Comparison of ENCODE assay signal across 13 cellular contexts in the genomic region with DNA sequence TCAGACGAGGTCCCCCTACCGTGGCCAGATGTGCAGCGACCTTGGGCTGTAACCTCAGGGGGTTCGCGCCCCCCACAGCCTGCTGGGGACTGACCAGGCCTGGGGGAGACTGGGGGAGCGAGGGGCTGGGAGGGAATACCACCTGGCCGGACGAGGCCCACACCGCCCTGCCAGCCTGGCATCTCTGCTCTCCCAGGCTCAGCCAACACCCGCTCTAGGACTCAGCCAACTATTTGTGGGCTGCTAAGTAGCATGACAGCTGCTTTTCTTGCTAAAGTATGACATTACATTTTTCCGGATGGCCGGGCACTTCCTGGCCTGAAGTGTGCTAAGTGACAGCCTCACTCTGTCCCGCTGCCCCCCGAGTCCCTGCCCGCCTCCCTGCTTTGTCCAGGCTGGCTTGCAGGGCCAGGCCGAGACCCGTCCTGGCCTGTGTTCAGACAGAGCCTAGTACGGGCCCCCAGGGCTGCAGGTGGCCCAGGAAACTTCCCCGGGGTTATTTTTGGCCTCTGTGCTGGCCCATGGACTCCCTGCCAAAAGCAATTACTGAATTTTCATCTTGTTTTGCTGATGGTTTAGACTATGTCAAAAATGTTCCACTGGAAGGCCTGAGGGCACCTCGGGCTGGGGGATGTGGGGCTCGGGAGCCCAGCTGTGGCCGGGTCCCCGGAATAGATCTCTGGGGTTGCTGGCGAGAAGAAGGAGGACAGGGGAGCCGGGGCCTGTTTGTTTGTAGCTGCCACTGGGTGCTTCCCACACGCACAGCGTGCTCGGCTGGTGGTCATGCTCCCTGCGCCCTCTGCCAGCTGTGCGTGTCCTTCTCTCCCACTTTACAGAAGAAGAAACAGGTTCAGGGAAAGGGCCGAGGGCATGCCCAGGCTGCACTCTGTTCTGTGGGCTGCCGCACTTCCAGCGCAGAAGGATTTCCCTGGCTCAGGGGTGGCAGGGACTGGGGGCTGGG. TPM values are rescaled to one million over a fixed set of nuclear protein-coding genes. Genes with fewer than 3 reads are reported as not detected.
DNase-seq lines count a peak whose midpoint lies in the region; ATAC-seq and TF ChIP-seq lines count a peak whose summit lies in the region.
"Had no signal": no experiment of that assay in that cellular context is flagged by ENCODE, and none has a peak within 500 bp of the region (broad histone marks: within the 10 kb centered on the region; RNA-seq: fewer than 3 reads in every experiment).

No MANE protein-coding gene starts in this region.

- no peak overlapping the region for H2AFZ ChIP-seq in trophoblast cell (ENCODE audit: insufficient read depth, low read length, poor library complexity)

- TF ChIP-seq POLR2A in gastroesophageal sphincter (IDR thresholded peaks at IDR 0.05), result no peak

- no peak overlapping the region for H3K4ac ChIP-seq in trophoblast cell (ENCODE audit: low read depth, low read length)

- no peak overlapping the region for H2AK5ac ChIP-seq in trophoblast cell (ENCODE audit: low read length)

- 17 to 56% methylated on average over 2 of the region's 33 CpGs for WGBS in gastroesophageal sphincter (ENCODE audit: low coverage in 1 of 2), 2 donors
- WGBS in trophoblast cell (ENCODE audit: extremely low coverage, insufficient coverage, insufficient read length), result no CpG with 5 or more reads among the region's 33 CpGs

- no peak for TF ChIP-seq EP300 in gastroesophageal sphincter (IDR thresholded peaks at IDR 0.05)

- H3K4me1 ChIP-seq in gastroesophageal sphincter, result peaks cover 0 to 20% (median 8%) of the 10 kb centered on the region in 3 donors
- peaks cover 0 to 3% of the 10 kb centered on the region in 2 experiments for H3K4me1 ChIP-seq in trophoblast cell (ENCODE audit: control insufficient read depth in 1 of 2, insufficient read depth in 2 of 2, low read length in 2 of 2)

- H3K9me3 ChIP-seq in gastroesophageal sphincter (no peaks in the 10 kb centered on the region), trophoblast cell (ENCODE audit: insufficient read depth, low read depth, low read length) (peaks cover 9% of the 10 kb centered on the region)

- no peak overlapping the region for H3K4me3 ChIP-seq in gastroesophageal sphincter
- no peak overlapping the region for H3K4me3 ChIP-seq in trophoblast cell (ENCODE audit: low read depth, low read length)

- H3K27ac ChIP-seq in gastroesophageal sphincter (peak overlapping the region in 3 of 4 donors; percentile 26 to 44 (median 39)), trophoblast cell (ENCODE audit: low read depth, low read length) (no peak overlapping the region), substantia nigra (ENCODE audit: low read depth, low read length, poor library complexity, severe bottlenecking) (no peak overlapping the region)
- H3K27ac ChIP-seq: C4-2B had no signal

- H3K36me3 ChIP-seq in gastroesophageal sphincter, result no peaks in the 10 kb centered on the region
- H3K36me3 ChIP-seq in trophoblast cell (ENCODE audit: control insufficient read depth in 1 of 2, insufficient read depth in 2 of 2, low read length in 2 of 2), result no peaks in the 10 kb centered on the region

- H3K14ac ChIP-seq in trophoblast cell (ENCODE audit: low read length), result no peak overlapping the region

- ATAC-seq in gastroesophageal sphincter (peak; percentile 17), HG02588 (IDR thresholded peaks at IDR 0.05; ENCODE audit: unreplicated experiment) (no peak), GM18861 (IDR thresholded peaks at IDR 0.05; ENCODE audit: unreplicated experiment) (no peak), HG03521 (IDR thresholded peaks at IDR 0.05; ENCODE audit: unreplicated experiment) (no peak)

- H3K79me2 ChIP-seq in trophoblast cell (ENCODE audit: control insufficient read depth, insufficient read depth, low read length, poor library complexity), result no peaks in the 10 kb centered on the region

- peak overlapping the region; percentile 15 for H4K91ac ChIP-seq in trophoblast cell (ENCODE audit: low read depth, low read length)

- no peaks in the 10 kb centered on the region for H3K79me1 ChIP-seq in trophoblast cell (ENCODE audit: low read length)

- H3K27me3 ChIP-seq in gastroesophageal sphincter (peaks cover 63% of the 10 kb centered on the region), trophoblast cell (ENCODE audit: insufficient read depth, low read length) (no peaks in the 10 kb centered on the region)

- no peak overlapping the region for H4K12ac ChIP-seq in trophoblast cell (ENCODE audit: low read depth, low read length)

- no peak overlapping the region for H3K23ac ChIP-seq in trophoblast cell (ENCODE audit: low read length)

- no peak overlapping the region for H2BK120ac ChIP-seq in trophoblast cell (ENCODE audit: insufficient read depth, low read length, poor library complexity)

- peak overlapping the region; percentile 19 for H2BK12ac ChIP-seq in trophoblast cell (ENCODE audit: low read length)

- no peak overlapping the region for H4K8ac ChIP-seq in trophoblast cell (ENCODE audit: low read depth, low read length)

- H3K9ac ChIP-seq in trophoblast cell (ENCODE audit: low read length), result no peak overlapping the region

- no peak overlapping the region for H3K4me2 ChIP-seq in trophoblast cell (ENCODE audit: low read length)

- H2BK5ac ChIP-seq in trophoblast cell (ENCODE audit: low read depth, low read length, poor library complexity), result no peak overlapping the region

- peak; percentile 73 for DNase-seq in DMS 273 (lab: John Stamatoyannopoulos, UW; ENCODE audit: unreplicated experiment)
- DNase-seq in RPMI8226, result peak; percentile 82
- no peak for DNase-seq in trophoblast cell
- DNase-seq in substantia nigra (lab: John Stamatoyannopoulos, UW), result no peak
- DNase-seq: activated CD4-positive, alpha-beta T cell treated with anti-CD3 and anti-CD28 coated beads, Interleukin-2, amount 10 ng/mL, durations not matched to agents 7 days and 5 days; activated gamma-delta T cell treated with Interleukin-2 at 50 U/mL for 16 hours had no signal

- H3K18ac ChIP-seq in trophoblast cell (ENCODE audit: low read length), result no peak overlapping the region

- no peak for TF ChIP-seq CTCF in gastroesophageal sphincter (IDR thresholded peaks at IDR 0.05)

RNA-seq across cellular contexts. Expression of a gene that starts 13.4 kb away (rescaled TPM):
- total RNA-seq in gastroesophageal sphincter, result 10 to 100 TPM in 1 of 4 donors, 1 to 10 TPM in 3; 1.7 to 11.8 (median 5.2) TPM
- polyA plus RNA-seq in trophoblast cell (2013), result 4.5 and 4.7 TPM in 2 replicates

RNA-seq across cellular contexts. Expression of a gene that starts 32.4 kb away (rescaled TPM):
- not detected for total RNA-seq in gastroesophageal sphincter
- polyA plus RNA-seq in trophoblast cell (2013), result 0.25 and 0.27 TPM in 2 replicates
- total RNA-seq: activated CD4-positive, alpha-beta T cell treated with anti-CD3 and anti-CD28 coated beads, Interleukin-2, amount 10 ng/mL, durations not matched to agents 7 days and 5 days; frontal cortex had no signal
- polyA plus RNA-seq: urinary bladder had no signal

RNA-seq across cellular contexts. Expression of a gene that starts 32.6 kb away (rescaled TPM):
- total RNA-seq in gastroesophageal sphincter, result 10 to 100 TPM; 15.3 to 22.3 (median 16.0) TPM
- 7.8 and 8.7 TPM in 2 replicates for polyA plus RNA-seq in trophoblast cell (2013)

RNA-seq across cellular contexts. Expression of a gene that starts 42.2 kb away (rescaled TPM):
- total RNA-seq in gastroesophageal sphincter, result 1 to 10 TPM; 2.0 to 5.8 (median 3.1) TPM
- polyA plus RNA-seq in trophoblast cell (2013), result 5.9 and 6.2 TPM in 2 replicates
- total RNA-seq: activated CD4-positive, alpha-beta T cell treated with anti-CD3 and anti-CD28 coated beads, Interleukin-2, amount 10 ng/mL, durations not matched to agents 7 days and 5 days had no signal

Comparison
In these comparisons a context has a peak if more than half of its experiments do, and no peak if none do; other contexts are left out.
1. DNase-seq: peak in DMS 273 (single experiment) and RPMI8226 (single experiment); none in trophoblast cell (0 of 2) and substantia nigra (0 of 49).
2. H3K27ac ChIP-seq: peak in gastroesophageal sphincter (3 of 4); none in trophoblast cell (single experiment) and substantia nigra (single experiment).